9 cellular contexts compared by ENCODE assay signal in genomic region chr11:30585067-30585891, GRCh38. TPM values are rescaled to one million over a fixed set of nuclear protein-coding genes. Genes with fewer than 3 reads are reported as not detected.
A peak's percentile ranks its signal among the peaks of the same experiment; 100 is the strongest.
DNase-seq lines count a peak whose midpoint lies in the region; ATAC-seq, FAIRE-seq and TF ChIP-seq lines count a peak whose summit lies in the region.
"Had no signal": no experiment of that assay in that cellular context is flagged by ENCODE, and none has a peak within 500 bp of the region (broad histone marks: within the 10 kb centered on the region; RNA-seq: fewer than 3 reads in every experiment).

No MANE protein-coding gene starts in this region.

- no peak overlapping the region for H3K4me2 ChIP-seq in PC-3 (ENCODE audit: low read length)

- POLR2A ChIA-PET in PC-3 (lab: Charles Lee; ENCODE audit: unreplicated experiment) = no interaction called here

- no peak overlapping the region for H2AFZ ChIP-seq in PC-3 (ENCODE audit: low read length)

- DNase-seq in HL-60 (ENCODE audit: low read depth in 1 of 2, low spot score in 1 of 2) (no peak), kidney tubule cell (ENCODE audit: low spot score) (peak; percentile 12), RCC 7860 (ENCODE audit: low spot score) (no peak), PC-3 (no peak), occipital lobe (lab: John Stamatoyannopoulos, UW) (no peak)
- DNase-seq in central memory CD8-positive, alpha-beta T cell (ENCODE audit: low spot score in 2 of 2) = no peak

- CTCF ChIA-PET in PC-3 (lab: Charles Lee) = interaction anchor here (0.6 kb wide), 1 partner anchor 784 kb away, joined by 4 read pairs; no protein-coding TSS in a partner anchor

- no peaks in the 10 kb centered on the region for H3K9me2 ChIP-seq in PC-3 (replicated peaks; ENCODE audit: low read length)

- no peaks in the 10 kb centered on the region for H3K36me3 ChIP-seq in PC-3 (ENCODE audit: low read depth, low read length)

- H3K4me3 Mint-ChIP-seq in central memory CD8-positive, alpha-beta T cell = no peak overlapping the region
- H3K4me3 Mint-ChIP-seq in stimulated activated memory B cell treated with anti-CD40 and anti-IgM and Interleukin-4, amounts not matched to agents 10 μg/mL and 1 μg/mL and 100 μg/mL, for 72 hours = peak overlapping the region; percentile 50

- no TSS peak for BruUV-seq in PC-3 (replicated peaks; lab: Mats Ljungman, UMichigan)

- H3K9ac ChIP-seq in PC-3 (ENCODE audit: low read length) = no peak overlapping the region

- H3K4me1 Mint-ChIP-seq in central memory CD8-positive, alpha-beta T cell = no peaks in the 10 kb centered on the region
- H3K4me1 Mint-ChIP-seq in stimulated activated memory B cell treated with anti-CD40 and anti-IgM and Interleukin-4, amounts not matched to agents 10 μg/mL and 1 μg/mL and 100 μg/mL, for 72 hours = peaks cover 15% of the 10 kb centered on the region

- no peak overlapping the region for H3K27ac Mint-ChIP-seq in central memory CD8-positive, alpha-beta T cell (ENCODE audit: low read depth)
- H3K27ac Mint-ChIP-seq in stimulated activated memory B cell treated with anti-CD40 and anti-IgM and Interleukin-4, amounts not matched to agents 10 μg/mL and 1 μg/mL and 100 μg/mL, for 72 hours = no peak overlapping the region

- no peaks in the 10 kb centered on the region for H3K9me3 Mint-ChIP-seq in central memory CD8-positive, alpha-beta T cell
- H3K9me3 Mint-ChIP-seq in stimulated activated memory B cell treated with anti-CD40 and anti-IgM and Interleukin-4, amounts not matched to agents 10 μg/mL and 1 μg/mL and 100 μg/mL, for 72 hours = no peaks in the 10 kb centered on the region

- ATAC-seq in GM18909 (IDR thresholded peaks at IDR 0.05; ENCODE audit: poor library complexity, unreplicated experiment) (peak; percentile 35), PC-3 (no peak)
- peak; percentile 32 for ATAC-seq in central memory CD8-positive, alpha-beta T cell (replicated peaks; ENCODE audit: extremely low read depth, poor library complexity, severe bottlenecking)
- peak; percentile 43 for ATAC-seq in stimulated activated memory B cell treated with anti-CD40 and anti-IgM and Interleukin-4, amounts not matched to agents 10 μg/mL and 1 μg/mL and 100 μg/mL, for 72 hours

- no peaks in the 10 kb centered on the region for H3K36me3 Mint-ChIP-seq in central memory CD8-positive, alpha-beta T cell (ENCODE audit: insufficient read depth)
- H3K36me3 Mint-ChIP-seq in stimulated activated memory B cell treated with anti-CD40 and anti-IgM and Interleukin-4, amounts not matched to agents 10 μg/mL and 1 μg/mL and 100 μg/mL, for 72 hours = no peaks in the 10 kb centered on the region

- no peaks in the 10 kb centered on the region for H4K20me1 ChIP-seq in PC-3 (ENCODE audit: low read length)

- no peaks in the 10 kb centered on the region for H3F3A ChIP-seq in PC-3 (ENCODE audit: low read length, unreplicated experiment)

- TF ChIP-seq CTCF in HL-60 (IDR thresholded peaks at IDR 0.05; ENCODE audit: insufficient read depth, low read length) (no peak), PC-3 (conservative IDR thresholded peaks at IDR 0.05; ENCODE audit: low read depth, low read length) (no peak)

- no peaks in the 10 kb centered on the region for H3K9me3 ChIP-seq in PC-3 (ENCODE audit: low read length)

- H3K4me1 ChIP-seq in PC-3 (ENCODE audit: insufficient read depth, low read length) = no peaks in the 10 kb centered on the region

- intact Hi-C loops in PC-3 (cut with micrococcal nuclease) = no loop called here

- no peak for FAIRE-seq in RCC 7860 (lab: Jason Lieb, UNC)

- H3K27ac ChIP-seq in HL-60 (replicated peaks) (no peak overlapping the region), PC-3 (ENCODE audit: low read length) (no peak overlapping the region)
- H3K27ac ChIP-seq: SK-N-MC had no signal

- H3K4me3 ChIP-seq in HL-60 (replicated peaks; ENCODE audit: insufficient read depth, low read length) (peak overlapping the region; percentile 41), PC-3 (ENCODE audit: low read length) (no peak overlapping the region)
- H3K4me3 ChIP-seq: SK-N-MC had no signal

- peaks cover 18% of the 10 kb centered on the region for H3K27me3 ChIP-seq in HL-60 (ENCODE audit: insufficient read depth, poor library complexity, severe bottlenecking)
- H3K27me3 ChIP-seq in PC-3 (ENCODE audit: low read length) = peaks cover 54% of the 10 kb centered on the region

- no peaks in the 10 kb centered on the region for H3K79me2 ChIP-seq in PC-3 (ENCODE audit: low read length)

- peaks cover 44% of the 10 kb centered on the region for H3K27me3 Mint-ChIP-seq in central memory CD8-positive, alpha-beta T cell
- peaks cover 56% of the 10 kb centered on the region for H3K27me3 Mint-ChIP-seq in stimulated activated memory B cell treated with anti-CD40 and anti-IgM and Interleukin-4, amounts not matched to agents 10 μg/mL and 1 μg/mL and 100 μg/mL, for 72 hours

RNA-seq across cellular contexts. Expression of gene MPPED2, which starts 0.9 kb away (rescaled TPM):
- total RNA-seq in PC-3 (2014; rRNA removed) = not detected in 2 replicates
- total RNA-seq in occipital lobe = 70.5 TPM

Comparison
In these comparisons a context has a peak if more than half of its experiments do, and no peak if none do; other contexts are left out.
1. RNA of gene MPPED2, which starts 0.9 kb away (total RNA-seq): 70.5 TPM in occipital lobe (single experiment); not detected in PC-3; every median in the first group is over 10 times any median in the second.